Comparison of ENCODE assay signal across 39 cellular contexts in genomic region chr17:43975898-43976297, GRCh38. TPM values are rescaled to one million over a fixed set of nuclear protein-coding genes. Genes with fewer than 3 reads are reported as not detected.
"Had no signal": no experiment of that assay in that cellular context is flagged by ENCODE, and none has a peak within 500 bp of the region (broad histone marks: within the 10 kb centered on the region; RNA-seq: fewer than 3 reads in every experiment).

No MANE protein-coding gene starts in this region.

- H3K4me3 ChIP-seq: adrenal gland, ascending aorta, body of pancreas, breast epithelium, cardiac muscle cell had no signal

- H3K4me1 ChIP-seq: adrenal gland, ascending aorta, body of pancreas, breast epithelium had no signal

- FAIRE-seq: astrocyte, bronchial epithelial cell had no signal

- H3K27me3 ChIP-seq: adrenal gland, ascending aorta, body of pancreas, breast epithelium had no signal

- H3K9me3 ChIP-seq: adrenal gland, ascending aorta, body of pancreas, breast epithelium had no signal

- ATAC-seq: activated naive CD4-positive, alpha-beta T cell treated with anti-CD3 and anti-CD28 coated beads, Interleukin-2, amount 50 U/mL, for 72 hours; activated naive CD8-positive, alpha-beta T cell treated with anti-CD3 and anti-CD28 coated beads, Interleukin-2, amount 50 U/mL, for 24 hours; activated T-cell treated with anti-CD3 and anti-CD28 coated beads, Interleukin-2, amount 50 U/mL, for 4 hours; activated T-cell treated with anti-CD3 and anti-CD28 coated beads, Interleukin-2, amount 50 U/mL, for 72 hours; activated T-helper 17 cell treated with anti-CD3 and anti-CD28 coated beads, Interleukin-2, amount 50 U/mL, for 72 hours; body of pancreas had no signal

- DNase-seq: activated effector memory CD4-positive, alpha-beta T cell treated with anti-CD3 and anti-CD28 coated beads, Interleukin-2, amount 50 U/mL, for 16 hours; activated effector memory CD4-positive, alpha-beta T cell treated with Interleukin-2 at 50 U/mL for 16 hours; activated gamma-delta T cell; activated gamma-delta T cell treated with Interleukin-2 at 50 U/mL for 16 hours; activated naive CD4-positive, alpha-beta T cell; activated naive CD4-positive, alpha-beta T cell treated with anti-CD3 and anti-CD28 coated beads for 36 hours; activated naive CD4-positive, alpha-beta T cell treated with anti-CD3 and anti-CD28 coated beads, Interleukin-2, amount 10 ng/mL, durations not matched to agents 7 days and 5 days; activated naive CD4-positive, alpha-beta T cell treated with anti-CD3 and anti-CD28 coated beads, Interleukin-2, amount 50 U/mL, for 16 hours; activated naive CD4-positive, alpha-beta T cell treated with Interleukin-2 at 50 U/mL for 16 hours; activated naive CD8-positive, alpha-beta T cell treated with anti-CD3 and anti-CD28 coated beads for 36 hours; activated naive CD8-positive, alpha-beta T cell treated with anti-CD3 and anti-CD28 coated beads, Interleukin-2, amount 10 ng/mL, durations not matched to agents 7 days and 5 days; activated naive CD8-positive, alpha-beta T cell treated with anti-CD3 and anti-CD28 coated beads, Interleukin-2, amount 50 U/mL, for 24 hours; activated T-cell treated with anti-CD3 and anti-CD28 coated beads, Interleukin-2, amount 50 U/mL, for 24 hours; activated T-cell treated with anti-CD3 and anti-CD28 coated beads, Interleukin-2, amount 50 U/mL, for 4 hours; activated T-cell treated with anti-CD3 and anti-CD28 coated beads, Interleukin-2, amount 50 U/mL, for 48 hours; activated T-cell treated with anti-CD3 and anti-CD28 coated beads, Interleukin-2, amount 50 U/mL, for 72 hours; adrenal gland; amniotic stem cell; amygdala; anterior cingulate cortex; aorta; body of pancreas; brain microvascular endothelial cell; caudate nucleus; central memory CD4-positive, alpha-beta T cell; cerebellar nuclear complex had no signal

- H3K36me3 ChIP-seq: adrenal gland, ascending aorta, brain microvascular endothelial cell, breast epithelium, cardiac muscle cell had no signal

- H3K27ac ChIP-seq: adrenal gland, ascending aorta, body of pancreas, brain microvascular endothelial cell, breast epithelium, cardiac muscle cell had no signal

RNA-seq across cellular contexts. Expression of gene PYY, which starts 22.2 kb away (rescaled TPM):
- total RNA-seq: activated naive CD4-positive, alpha-beta T cell treated with anti-CD3 and anti-CD28 coated beads for 36 hours; activated naive CD4-positive, alpha-beta T cell treated with anti-CD3 and anti-CD28 coated beads, Interleukin-2, amount 50 U/mL, for 72 hours; activated naive CD8-positive, alpha-beta T cell treated with anti-CD3 and anti-CD28 coated beads for 36 hours; activated naive CD8-positive, alpha-beta T cell treated with anti-CD3 and anti-CD28 coated beads, Interleukin-2, amount 10 ng/mL, durations not matched to agents 7 days and 5 days; activated T-cell treated with anti-CD3 and anti-CD28 coated beads, Interleukin-2, amount 50 U/mL, for 4 hours; activated T-cell treated with anti-CD3 and anti-CD28 coated beads, Interleukin-2, amount 50 U/mL, for 72 hours; activated T-helper 17 cell treated with anti-CD3 and anti-CD28 coated beads, Interleukin-2, amount 50 U/mL, for 72 hours; aorta; ascending aorta; astrocyte; body of pancreas; cardiac muscle cell; cardiac septum; cerebellum; chondrocyte had no signal
- polyA plus RNA-seq: adipose tissue, adrenal gland, cardiac muscle cell had no signal

RNA-seq across cellular contexts. Expression of gene PPY, which starts 33.6 kb away (rescaled TPM):
- total RNA-seq: activated naive CD4-positive, alpha-beta T cell treated with anti-CD3 and anti-CD28 coated beads for 36 hours; activated naive CD4-positive, alpha-beta T cell treated with anti-CD3 and anti-CD28 coated beads, Interleukin-2, amount 50 U/mL, for 72 hours; activated naive CD8-positive, alpha-beta T cell treated with anti-CD3 and anti-CD28 coated beads for 36 hours; activated naive CD8-positive, alpha-beta T cell treated with anti-CD3 and anti-CD28 coated beads, Interleukin-2, amount 10 ng/mL, durations not matched to agents 7 days and 5 days; activated T-cell treated with anti-CD3 and anti-CD28 coated beads, Interleukin-2, amount 50 U/mL, for 4 hours; activated T-cell treated with anti-CD3 and anti-CD28 coated beads, Interleukin-2, amount 50 U/mL, for 72 hours; activated T-helper 1 cell treated with anti-CD3 and anti-CD28 coated beads, Interleukin-12 subunit alpha, Interleukin-12 subunit beta, Interleukin-2, Interleukin-4 antibody, amounts not matched to agents 30 ng/mL and 10 ng/mL and 1 ng/mL, durations not matched to agents 14 hours and 24 hours and 36 hours; activated T-helper 2 cell treated with anti-CD3 and anti-CD28 coated beads, Interferon-gamma antibody, Interleukin-2, Interleukin-4, amounts not matched to agents 10 μg/mL and 5 μg/mL and 100 μg/mL, durations not matched to agents 14 hours and 24 hours and 36 hours; adrenal gland; aorta; ascending aorta; astrocyte; breast epithelium; bronchial epithelial cell; cardiac muscle cell; cardiac septum; cerebellum; chondrocyte had no signal
- polyA plus RNA-seq: adrenal gland, aorta, cardiac muscle cell had no signal
